Comparison of ENCODE assay signal across 8 cellular contexts in the genomic region with DNA sequence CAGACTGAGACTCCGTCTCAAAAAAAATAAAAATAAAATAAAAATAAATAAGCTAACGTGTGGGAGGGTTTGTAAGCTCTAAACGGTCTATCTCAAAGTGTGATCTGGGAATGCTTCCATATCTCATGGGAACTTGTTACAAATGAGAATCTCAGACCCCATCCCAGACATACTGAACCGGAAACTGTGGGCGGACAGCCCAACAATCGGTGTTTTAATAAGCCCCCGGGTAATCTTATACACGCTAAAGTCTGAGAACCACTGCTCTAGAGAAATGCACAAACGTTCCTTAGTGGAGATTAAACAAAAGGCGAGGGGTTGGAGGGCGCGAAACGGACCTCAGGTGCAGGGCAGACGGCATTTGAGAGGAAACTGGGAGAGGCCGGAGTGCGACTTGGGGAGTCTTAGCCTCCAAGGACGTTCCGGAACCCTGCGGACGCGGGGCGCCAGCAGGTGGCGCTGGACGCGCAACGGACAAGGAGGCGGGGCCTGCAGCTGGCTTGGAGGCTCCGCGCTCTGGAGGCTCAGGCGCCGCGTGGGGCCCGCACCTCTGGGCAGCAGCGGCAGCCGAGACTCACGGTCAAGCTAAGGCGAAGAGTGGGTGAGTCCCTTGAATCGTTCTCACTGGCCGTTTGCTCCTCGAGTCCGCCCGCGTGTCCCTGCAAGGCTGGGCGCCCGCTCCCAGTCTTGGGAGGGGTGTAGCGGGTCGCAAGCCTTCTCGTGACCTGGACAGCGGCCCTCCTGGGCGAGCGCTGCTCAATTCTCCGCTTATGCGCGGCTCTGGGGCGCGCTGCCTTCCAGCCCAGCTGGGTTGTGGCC. TPM values are rescaled to one million over a fixed set of nuclear protein-coding genes. Genes with fewer than 3 reads are reported as not detected.
DNase-seq lines count a peak whose midpoint lies in the region; ATAC-seq and TF ChIP-seq lines count a peak whose summit lies in the region.
"Not testable (repeated sequence)": the region's sequence is repeated elsewhere in the genome, so short reads cannot be mapped to it uniquely, and the experiment has no call there.

Gene STEAP1, plus strand, starts transcription at position 527 of the 819 bp plus-strand sequence. CDS start 5,320 bp downstream, outside the sequence.

- not testable (repeated sequence) for H3K36me3 Mint-ChIP-seq in CD8-positive, alpha-beta T cell

- not testable (repeated sequence) for H3K27ac Mint-ChIP-seq in CD8-positive, alpha-beta T cell

- not testable (repeated sequence) for H3K36me3 ChIP-seq in CD8-positive, alpha-beta T cell (ENCODE audit: insufficient read depth, low read length); lung (ENCODE audit: control insufficient read depth in 2 of 2, insufficient read depth in 2 of 2, low read length in 2 of 2)

- intact Hi-C loops in CD8-positive, alpha-beta T cell (cut with DNase I, micrococcal nuclease): loop anchor here (1.0 to 5.0 kb wide), 4 partner anchors 93 to 273 kb away; partner anchors contain the start of genes CFAP69 (in 1 of the 2) and CLDN12 (in 1 of the 2)

- ATAC-seq in CD8-positive, alpha-beta T cell: peak; percentile 96
- ATAC-seq in GM19455 (IDR thresholded peaks at IDR 0.05; ENCODE audit: unreplicated experiment) (peak; percentile 96), HG03565 (IDR thresholded peaks at IDR 0.05; ENCODE audit: unreplicated experiment) (peak; percentile 97), lung (ENCODE audit: insufficient read depth, low FRiP score) (peak; percentile 99)

- TF ChIP-seq CTCF in CD8-positive, alpha-beta T cell (IDR thresholded peaks at IDR 0.05): peak; percentile 62
- peak; percentile 71 for TF ChIP-seq CTCF in lung (IDR thresholded peaks at IDR 0.05; ENCODE audit: control extremely low read depth, extremely low read depth)

- CTCF ChIA-PET in CD8-positive, alpha-beta T cell (lab: Charles Lee): interaction anchor here (0.8 to 2.1 kb wide), 9 partner anchors 45 to 284 kb away, joined by 3 to 44 read pairs (median 4); no protein-coding TSS in a partner anchor

- not testable (repeated sequence) for H3K27me3 ChIP-seq in CD8-positive, alpha-beta T cell (ENCODE audit: insufficient read depth, low read length); lung (ENCODE audit: control insufficient read depth, insufficient read depth)

- peak within 1 kb of the TSS; percentile 64 for H3K4me3 Mint-ChIP-seq in CD8-positive, alpha-beta T cell

- H3K4me1 ChIP-seq in CD8-positive, alpha-beta T cell (ENCODE audit: insufficient read depth, low read length); lung (ENCODE audit: control insufficient read depth in 2 of 2, insufficient read depth in 2 of 2, low read length in 2 of 2): not testable (repeated sequence)

- H3K9me3 Mint-ChIP-seq in CD8-positive, alpha-beta T cell: not testable (repeated sequence)

- not testable (repeated sequence) for H3K4me1 Mint-ChIP-seq in CD8-positive, alpha-beta T cell (ENCODE audit: low read depth)

- peaks cover 24% of the 10 kb centered on the region for H3K27me3 Mint-ChIP-seq in CD8-positive, alpha-beta T cell (ENCODE audit: low read depth)

- POLR2A ChIA-PET in CD8-positive, alpha-beta T cell (lab: Charles Lee): not testable (repeated sequence)

- peak within 1 kb of the TSS; percentile 68 for H3K4me3 ChIP-seq in CD8-positive, alpha-beta T cell (ENCODE audit: low read depth, low read length)
- H3K4me3 ChIP-seq in lung: peak within 1 kb of the TSS; percentile 31

- 6 to 8% methylated on average over 48 to 56 of the region's 56 CpGs for WGBS in lung, 2 donors

- not testable (repeated sequence) for H3K27ac ChIP-seq in CD8-positive, alpha-beta T cell (ENCODE audit: low read depth, low read length)
- peak within 1 kb of the TSS in 1 of 2 donors; percentile 59 for H3K27ac ChIP-seq in lung (ENCODE audit: low read depth in 1 of 2, low read length in 1 of 2)

- H3K9me3 ChIP-seq in CD8-positive, alpha-beta T cell (ENCODE audit: low read length); lung (ENCODE audit: control insufficient read depth in 2 of 2, insufficient read depth in 1 of 2, low read length in 1 of 2): not testable (repeated sequence)

- peak; percentile 67 to 91 (median 77) for DNase-seq in CD8-positive, alpha-beta T cell
- DNase-seq in NCI-H82 treated with DMSO at 0.1 percent for 48 hours (lab: John Stamatoyannopoulos, UW; ENCODE audit: unreplicated experiment): peak; percentile 17
- peak; percentile 96 for DNase-seq in activated CD8-positive, alpha-beta memory T cell treated with anti-CD3 and anti-CD28 coated beads for 24 hours
- peak; percentile 72 for DNase-seq in effector CD8-positive, alpha-beta T cell (lab: John Stamatoyannopoulos, UW)
- DNase-seq in lung (ENCODE audit: low spot score): peak; percentile 90
- DNase-seq in stimulated activated CD4-positive, alpha-beta T cell treated with anti-CD3 and anti-CD28 coated beads, Interleukin-4, amount 100 ng/mL, for 4 hours: peak; percentile 76 to 87

RNA-seq across cellular contexts. Expression of gene STEAP1, which starts in this region (rescaled TPM):
- not detected for total RNA-seq in CD8-positive, alpha-beta T cell
- total RNA-seq in lung: 10 to 100 TPM in 1 of 2 donors, 1 to 10 TPM in 1; 3.2 to 10.6 TPM
- polyA plus RNA-seq in lung: 10 to 100 TPM in 1 of 2 donors, 1 to 10 TPM in 1; 4.5 to 19.2 TPM

Comparison
In these comparisons a context has a peak if more than half of its experiments do, and no peak if none do; other contexts are left out.
1. RNA of gene STEAP1 (total RNA-seq): 3.2 to 10.6 TPM in lung; not detected in CD8-positive, alpha-beta T cell; every median in the first group is over 4 times any median in the second.
2. Peak in DNase-seq, ATAC-seq and H3K4me3 ChIP-seq in CD8-positive, alpha-beta T cell; RNA of the gene not detected or under 1 TPM.
3. DNase-seq: peak in every context shown above with its lines; median percentile 96 in activated CD8-positive, alpha-beta memory T cell treated with anti-CD3 and anti-CD28 coated beads for 24 hours; 90 in lung; 82 in stimulated activated CD4-positive, alpha-beta T cell treated with anti-CD3 and anti-CD28 coated beads, Interleukin-4, amount 100 ng/mL, for 4 hours; 77 in CD8-positive, alpha-beta T cell; 72 in effector CD8-positive, alpha-beta T cell; 17 in NCI-H82 treated with DMSO at 0.1 percent for 48 hours.
4. Peak in every context shown above with its lines, with median percentiles within 50 percentile points of each other: ATAC-seq.